ENCODE assay signal across 36 cellular contexts in genomic region chr19:44653343-44653742, GRCh38. TPM values are rescaled to one million over a fixed set of nuclear protein-coding genes. Genes with fewer than 3 reads are reported as not detected.
"Had no signal": no experiment of that assay in that cellular context is flagged by ENCODE, and none has a peak within 500 bp of the region (broad histone marks: within the 10 kb centered on the region; RNA-seq: fewer than 3 reads in every experiment).

No MANE protein-coding gene starts in this region.

- H3K4me2 ChIP-seq: neural progenitor cell, smooth muscle cell had no signal

- H3K27me3 Mint-ChIP-seq: activated naive CD8-positive, alpha-beta T cell; stimulated activated naive CD8-positive, alpha-beta T cell treated with anti-CD3 and anti-CD28 coated beads, Interleukin-15, amount 100 ng/mL, for 72 hours; type B pancreatic cell had no signal

- H3K79me2 ChIP-seq: parathyroid adenoma had no signal

- H3K4me1 Mint-ChIP-seq: neural progenitor cell had no signal

- H3K9me3 ChIP-seq: body of pancreas, right atrium auricular region had no signal

- H3K4me1 ChIP-seq: neural progenitor cell, parathyroid adenoma had no signal

- H2AFZ ChIP-seq: neural progenitor cell, parathyroid adenoma had no signal

- H3K27ac Mint-ChIP-seq: activated naive CD8-positive, alpha-beta T cell; neural progenitor cell; stimulated activated memory B cell treated with anti-CD40 and anti-IgM and Interleukin-4, amounts not matched to agents 10 μg/mL and 1 μg/mL and 100 μg/mL, for 72 hours; type B pancreatic cell had no signal

- DNase-seq: activated CD4-positive, alpha-beta T cell treated with anti-CD3 and anti-CD28 coated beads for 48 hours; activated CD4-positive, alpha-beta T cell treated with anti-CD3 and anti-CD28 coated beads, Interleukin-2, amount 50 U/mL, for 48 hours; activated CD8-positive, alpha-beta memory T cell treated with anti-CD3 and anti-CD28 coated beads for 24 hours; activated effector memory CD4-positive, alpha-beta T cell treated with Interleukin-2 at 50 U/mL for 16 hours; activated naive CD4-positive, alpha-beta T cell treated with Interleukin-2 at 50 U/mL for 16 hours; anterior cingulate cortex; body of pancreas; cerebellar nuclear complex; dorsolateral prefrontal cortex; effector memory CD4-positive, alpha-beta T cell; foreskin fibroblast; head of caudate nucleus; hippocampal formation; kidney; left colon; natural killer cell; occipital lobe; stimulated activated CD4-positive, alpha-beta T cell treated with anti-CD3 and anti-CD28 coated beads, Interleukin-1b, Interleukin-23, amount 100 ng/mL, for 48 hours; stimulated activated CD4-positive, alpha-beta T cell treated with anti-CD3 and anti-CD28 coated beads, Interleukin-4, amount 100 ng/mL, for 4 hours; stimulated activated CD8-positive, alpha-beta memory T cell treated with anti-CD3 and anti-CD28 coated beads, Interleukin-4, amount 100 ng/mL, for 48 hours; stimulated activated naive CD8-positive, alpha-beta T cell treated with anti-CD3 and anti-CD28 coated beads, Interleukin-15, amount 100 ng/mL, for 72 hours; substantia nigra; T-helper 9 cell had no signal

- H3K9me3 Mint-ChIP-seq: natural killer cell; neural progenitor cell; stimulated activated memory B cell treated with anti-CD40 and anti-IgM and Interleukin-4, amounts not matched to agents 10 μg/mL and 1 μg/mL and 100 μg/mL, for 72 hours; stimulated activated naive CD8-positive, alpha-beta T cell treated with anti-CD3 and anti-CD28 coated beads, Interleukin-15, amount 100 ng/mL, for 72 hours; type B pancreatic cell had no signal

- H3K36me3 Mint-ChIP-seq: natural killer cell; stimulated activated memory B cell treated with anti-CD40 and anti-IgM and Interleukin-4, amounts not matched to agents 10 μg/mL and 1 μg/mL and 100 μg/mL, for 72 hours had no signal

- H3K4me3 Mint-ChIP-seq: activated naive CD8-positive, alpha-beta T cell; natural killer cell; neural progenitor cell; stimulated activated memory B cell treated with anti-CD40 and anti-IgM and Interleukin-4, amounts not matched to agents 10 μg/mL and 1 μg/mL and 100 μg/mL, for 72 hours; stimulated activated naive CD8-positive, alpha-beta T cell treated with anti-CD3 and anti-CD28 coated beads, Interleukin-15, amount 100 ng/mL, for 72 hours; type B pancreatic cell had no signal

- H3K36me3 ChIP-seq: neural progenitor cell had no signal

- H3K27ac ChIP-seq: body of pancreas, coronary artery, dorsolateral prefrontal cortex, neural progenitor cell, parathyroid adenoma, VCaP had no signal

- H3K9ac ChIP-seq: neural progenitor cell, parathyroid adenoma had no signal

- H3K27me3 ChIP-seq: body of pancreas, dorsolateral prefrontal cortex, neural progenitor cell, right atrium auricular region had no signal

- H3K4me3 ChIP-seq: body of pancreas, coronary artery, dorsolateral prefrontal cortex, neural progenitor cell, right atrium auricular region, smooth muscle cell had no signal

- FAIRE-seq: kidney, TTC549 had no signal

RNA-seq across cellular contexts. Expression of gene IGSF23, which starts 40.0 kb away (rescaled TPM):
- total RNA-seq: dorsolateral prefrontal cortex, endothelial cell of umbilical vein, esophagus mucosa, kidney, left colon, natural killer cell, occipital lobe, right atrium auricular region, smooth muscle cell had no signal

RNA-seq across cellular contexts. Expression of gene CEACAM16, which starts 45.6 kb away (rescaled TPM):
- total RNA-seq: dorsolateral prefrontal cortex, endothelial cell of umbilical vein, esophagus mucosa, kidney, natural killer cell, occipital lobe, pulmonary artery endothelial cell, right atrium auricular region, smooth muscle cell had no signal
